Comparison of ENCODE assay signal across 34 cellular contexts in genomic region chr11:132084433-132084832, GRCh38.
"Had no signal": no experiment of that assay in that cellular context is flagged by ENCODE, and none has a peak within 500 bp of the region (broad histone marks: within the 10 kb centered on the region; RNA-seq: fewer than 3 reads in every experiment).

No MANE protein-coding gene starts in this region.

- H3K27ac ChIP-seq: KMS-11 had no signal

- H3K36me3 ChIP-seq: MG63 had no signal

- H3K4me2 ChIP-seq: KMS-11 had no signal

- H3K27me3 ChIP-seq: MG63 had no signal

- H3K4me3 ChIP-seq: MG63 had no signal

- DNase-seq: Karpas-422, Kasumi-1, MG63, MM.1S, MV-4-11, NCI-H1048, NCI-H1092, NCI-H1092 treated with DMSO at 0.1 percent for 48 hours, NCI-H1105, NCI-H1105 treated with DMSO at 0.1 percent for 48 hours, NCI-H1417, NCI-H1417 treated with DMSO at 0.1 percent for 48 hours, NCI-H1436, NCI-H1436 treated with DMSO at 0.1 percent for 48 hours, NCI-H146, NCI-H1694, NCI-H1694 treated with DMSO at 0.1 percent for 48 hours, NCI-H187, NCI-H187 treated with DMSO at 0.1 percent for 48 hours, NCI-H1930, NCI-H2029, NCI-H2029 treated with DMSO at 0.1 percent for 48 hours, NCI-H2081, NCI-H2081 treated with DMSO at 0.1 percent for 48 hours, NCI-H2107, NCI-H2171, NCI-H2171 treated with DMSO at 0.1 percent for 48 hours, NCI-H2227 treated with DMSO at 0.1 percent for 48 hours, NCI-H226, NCI-H345, NCI-H446, NCI-H446 treated with DMSO at 0.1 percent for 48 hours, NCI-H510A had no signal

- H3K9ac ChIP-seq: KMS-11 had no signal
